25 cellular contexts compared by ENCODE assay signal in genomic region chr2:168416555-168416954, GRCh38.
"Had no signal": no experiment of that assay in that cellular context is flagged by ENCODE, and none has a peak within 500 bp of the region (broad histone marks: within the 10 kb centered on the region; RNA-seq: fewer than 3 reads in every experiment).

No MANE protein-coding gene starts in this region.

- DNase-seq: activated CD4-positive, alpha-beta memory T cell treated with anti-CD3 and anti-CD28 coated beads for 36 hours; activated CD4-positive, alpha-beta T cell treated with anti-CD3 and anti-CD28 coated beads for 48 hours; activated effector memory CD4-positive, alpha-beta T cell treated with Interleukin-2 at 50 U/mL for 16 hours; activated naive CD4-positive, alpha-beta T cell treated with anti-CD3 and anti-CD28 coated beads for 36 hours; activated naive CD8-positive, alpha-beta T cell treated with anti-CD3 and anti-CD28 coated beads, Interleukin-2, amount 10 ng/mL, durations not matched to agents 7 days and 5 days; activated T-cell treated with anti-CD3 and anti-CD28 coated beads, Interleukin-2, amount 50 U/mL, for 72 hours; body of pancreas; caudate nucleus; dermis blood vessel endothelial cell; effector CD8-positive, alpha-beta T cell; lower lobe of right lung; mesendoderm; mucosa of descending colon; naive B cell; nucleus accumbens; stimulated activated CD4-positive, alpha-beta T cell treated with anti-CD3 and anti-CD28 coated beads, Interleukin-15, amount 100 ng/mL, for 24 hours; stomach; T-cell; transverse colon had no signal

- FAIRE-seq: urothelium cell line had no signal

- H3K27me3 ChIP-seq: body of pancreas, stomach, transverse colon had no signal

- H3K9me3 ChIP-seq: body of pancreas, lower lobe of right lung, mucosa of descending colon, suprapubic skin, transverse colon had no signal

- H3K4me3 ChIP-seq: body of pancreas, lower lobe of right lung, mucosa of descending colon, smooth muscle cell, stomach, suprapubic skin, transverse colon had no signal

- H3K4me2 ChIP-seq: smooth muscle cell had no signal

- ATAC-seq: activated T-cell treated with anti-CD3 and anti-CD28 coated beads, Interleukin-2, amount 50 U/mL, for 72 hours; body of pancreas; left lobe of liver; lower lobe of right lung; mucosa of descending colon; sciatic nerve; stimulated activated memory B cell treated with anti-CD40 and anti-IgM and Interleukin-4, amounts not matched to agents 10 μg/mL and 1 μg/mL and 100 μg/mL, for 72 hours; T-cell had no signal

- H3K4me1 ChIP-seq: body of pancreas, lower lobe of right lung, stomach, suprapubic skin, transverse colon had no signal

- H3K36me3 ChIP-seq: lower lobe of right lung, stomach, suprapubic skin, transverse colon had no signal

- H3K27ac ChIP-seq: body of pancreas, lower lobe of right lung, stomach, suprapubic skin, transverse colon had no signal
